9 cellular contexts compared by ENCODE assay signal in the genomic region with DNA sequence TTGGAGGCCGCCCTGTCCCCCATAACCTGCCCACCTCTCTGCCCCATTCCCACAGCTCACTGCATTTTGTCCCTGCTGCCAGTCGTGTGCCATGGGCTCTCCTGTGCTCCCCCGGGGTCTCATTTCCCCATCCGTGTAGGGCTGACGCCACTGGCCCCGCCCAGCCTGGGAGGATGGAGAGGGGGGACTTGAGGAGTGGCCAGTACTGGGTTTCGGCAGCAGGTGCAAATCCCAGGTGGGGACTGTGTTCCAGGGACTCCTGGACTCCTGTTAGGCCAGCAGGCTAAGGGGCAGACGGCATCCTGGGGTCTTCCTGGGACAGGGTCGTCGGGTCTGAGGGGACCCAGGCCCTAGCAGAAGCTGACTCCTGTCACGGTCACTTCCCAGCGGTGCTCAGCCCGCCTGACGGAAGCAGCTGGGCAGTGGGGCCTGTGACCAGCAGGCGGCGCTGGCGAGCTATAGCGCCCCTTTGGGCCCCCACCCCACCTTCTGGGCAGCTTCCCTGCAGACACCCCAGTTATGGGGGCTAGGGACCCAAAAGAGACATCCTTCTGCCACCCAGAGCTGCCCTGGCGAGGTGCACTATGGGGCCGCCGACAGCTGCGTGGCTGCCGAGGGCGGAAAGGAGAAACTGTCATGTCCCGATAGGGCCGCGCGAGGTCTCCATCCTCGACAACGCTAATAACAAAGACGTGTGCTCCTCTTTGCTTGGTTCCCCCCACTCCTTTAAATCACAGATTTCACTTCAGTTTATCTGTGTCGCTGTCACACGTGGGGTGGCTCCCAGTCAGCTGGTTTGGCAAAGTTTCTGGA. TPM values are rescaled to one million over a fixed set of nuclear protein-coding genes. Genes with fewer than 3 reads are reported as not detected.
DNase-seq lines count a peak whose midpoint lies in the region; ATAC-seq and TF ChIP-seq lines count a peak whose summit lies in the region.
"Had no signal": no experiment of that assay in that cellular context is flagged by ENCODE, and none has a peak within 500 bp of the region (broad histone marks: within the 10 kb centered on the region; RNA-seq: fewer than 3 reads in every experiment).

No MANE protein-coding gene starts in this region.

- peak overlapping the region; percentile 73 for H3K4me3 Mint-ChIP-seq in activated CD4-positive, alpha-beta T cell treated with anti-CD3 and anti-CD28 coated beads, Interleukin-2, amount 10 ng/mL, durations not matched to agents 24 days and 14 days

- intact Hi-C loops in activated CD4-positive, alpha-beta T cell treated with anti-CD3 and anti-CD28 coated beads, Interleukin-2, amount 10 ng/mL, durations not matched to agents 24 days and 14 days (cut with micrococcal nuclease), result loop anchor here (1.0 to 2.0 kb wide), 2 partner anchors 61 to 422 kb away; no protein-coding TSS in a partner anchor

- peaks cover 3 to 4% of the 10 kb centered on the region in 2 donors for H3K4me1 ChIP-seq in lung (ENCODE audit: control insufficient read depth in 2 of 2, insufficient read depth in 2 of 2, low read length in 2 of 2)

- H3K27me3 Mint-ChIP-seq in activated CD4-positive, alpha-beta T cell treated with anti-CD3 and anti-CD28 coated beads, Interleukin-2, amount 10 ng/mL, durations not matched to agents 24 days and 14 days, result peaks cover 5% of the 10 kb centered on the region

- no peak overlapping the region for H3K4me3 ChIP-seq in lung

- no peaks in the 10 kb centered on the region for H3K9me3 ChIP-seq in lung (ENCODE audit: control insufficient read depth in 2 of 2, insufficient read depth in 1 of 2, low read length in 1 of 2)

- H3K9me3 Mint-ChIP-seq in activated CD4-positive, alpha-beta T cell treated with anti-CD3 and anti-CD28 coated beads, Interleukin-2, amount 10 ng/mL, durations not matched to agents 24 days and 14 days, result no peaks in the 10 kb centered on the region

- H3K27ac ChIP-seq in lung (ENCODE audit: low read depth in 1 of 2, low read length in 1 of 2), result no peak overlapping the region

- no peak overlapping the region for H3K27ac Mint-ChIP-seq in activated CD4-positive, alpha-beta T cell treated with anti-CD3 and anti-CD28 coated beads, Interleukin-2, amount 10 ng/mL, durations not matched to agents 24 days and 14 days

- peaks cover 0 to 6% of the 10 kb centered on the region in 2 donors for H3K36me3 ChIP-seq in lung (ENCODE audit: control insufficient read depth in 2 of 2, insufficient read depth in 2 of 2, low read length in 2 of 2)

- DNase-seq in NCI-H2081 (lab: John Stamatoyannopoulos, UW), result peak; percentile 33 to 64
- no peak for DNase-seq in NCI-H2081 treated with DMSO at 0.1 percent for 48 hours (lab: John Stamatoyannopoulos, UW)
- DNase-seq in NAMALWA (ENCODE audit: low spot score), result peak; percentile 44
- DNase-seq in activated CD4-positive, alpha-beta T cell treated with anti-CD3 and anti-CD28 coated beads, Interleukin-2, amount 10 ng/mL, durations not matched to agents 24 days and 14 days, result peak; percentile 89
- peak; percentile 51 for DNase-seq in dermis blood vessel endothelial cell
- no peak for DNase-seq in lung (ENCODE audit: low spot score)
- DNase-seq in stimulated activated CD4-positive, alpha-beta T cell treated with anti-CD3 and anti-CD28 coated beads, TNF-alpha, amount 100 ng/mL, for 24 hours (ENCODE audit: low read depth in 3 of 3), result peak; percentile 5 to 51 (median 40)

- WGBS in lung, 2 donors, result 6 to 7% methylated on average over 33 of the region's 33 CpGs

- H3K27me3 ChIP-seq in lung (ENCODE audit: control insufficient read depth, insufficient read depth), result no peaks in the 10 kb centered on the region

- H3K36me3 Mint-ChIP-seq in activated CD4-positive, alpha-beta T cell treated with anti-CD3 and anti-CD28 coated beads, Interleukin-2, amount 10 ng/mL, durations not matched to agents 24 days and 14 days (ENCODE audit: low read depth), result no peaks in the 10 kb centered on the region

- peak; percentile 72 for ATAC-seq in lung (ENCODE audit: insufficient read depth, low FRiP score)
- no peak for ATAC-seq in HG03460 (IDR thresholded peaks at IDR 0.05; ENCODE audit: unreplicated experiment)

- peaks cover 7% of the 10 kb centered on the region for H3K4me1 Mint-ChIP-seq in activated CD4-positive, alpha-beta T cell treated with anti-CD3 and anti-CD28 coated beads, Interleukin-2, amount 10 ng/mL, durations not matched to agents 24 days and 14 days

- peak; percentile 88 for TF ChIP-seq CTCF in lung (IDR thresholded peaks at IDR 0.05; ENCODE audit: control extremely low read depth, extremely low read depth)

RNA-seq across cellular contexts. Expression of a gene that starts 1.0 kb away (rescaled TPM):
- total RNA-seq in activated CD4-positive, alpha-beta T cell treated with anti-CD3 and anti-CD28 coated beads, Interleukin-2, amount 10 ng/mL, durations not matched to agents 24 days and 14 days, result 0.07 TPM in 1 of 2 replicates, not detected in the other
- total RNA-seq in dermis blood vessel endothelial cell (7.7 and 8.7 TPM in 2 replicates), lung (1 to 10 TPM; 4.4 to 8.3 TPM)
- polyA plus RNA-seq in lung, result 10 to 100 TPM in 1 of 2 donors, 1 to 10 TPM in 1; 1.8 to 10.2 TPM

RNA-seq across cellular contexts. Expression of a gene that starts 24.4 kb away (rescaled TPM):
- not detected in 2 replicates for total RNA-seq in activated CD4-positive, alpha-beta T cell treated with anti-CD3 and anti-CD28 coated beads, Interleukin-2, amount 10 ng/mL, durations not matched to agents 24 days and 14 days
- total RNA-seq in dermis blood vessel endothelial cell (0.47 TPM in 1 of 2 replicates, not detected in the other), lung (under 1 TPM; 0.61 to 0.74 TPM)
- polyA plus RNA-seq in lung, result under 1 TPM in 1 of 2 donors, not detected in 1; 0.37 TPM
- total RNA-seq: subcutaneous adipose tissue had no signal

Comparison
In these comparisons a context has a peak if more than half of its experiments do, and no peak if none do; other contexts are left out.
1. DNase-seq: peak in NCI-H2081 (2 of 2), NAMALWA (single experiment), activated CD4-positive, alpha-beta T cell treated with anti-CD3 and anti-CD28 coated beads, Interleukin-2, amount 10 ng/mL, durations not matched to agents 24 days and 14 days (single experiment), dermis blood vessel endothelial cell (single experiment) and stimulated activated CD4-positive, alpha-beta T cell treated with anti-CD3 and anti-CD28 coated beads, TNF-alpha, amount 100 ng/mL, for 24 hours (3 of 3); none in NCI-H2081 treated with DMSO at 0.1 percent for 48 hours (single experiment) and lung (single experiment).